3 cellular contexts compared by ENCODE assay signal in the genomic region with DNA sequence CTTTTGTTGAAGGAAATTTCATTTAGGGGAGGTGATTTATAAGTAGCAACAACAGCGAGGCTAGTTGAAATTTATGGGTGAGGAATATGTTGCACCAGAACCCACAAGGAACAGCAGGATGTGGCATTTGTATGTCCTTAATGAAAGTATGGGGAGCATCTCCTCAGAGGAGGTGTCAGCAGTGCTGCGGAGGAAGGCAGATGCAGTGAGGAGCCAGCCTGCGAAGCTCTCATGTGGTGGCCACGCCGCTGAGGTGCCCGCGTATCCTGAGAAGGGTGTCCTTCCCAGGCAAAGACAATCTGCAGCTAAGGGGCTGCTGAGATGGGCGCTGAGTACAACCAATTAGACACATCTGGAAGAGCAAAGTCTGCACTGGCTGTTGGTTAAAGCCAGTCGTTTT.
DNase-seq lines count a peak whose midpoint lies in the region; ATAC-seq, FAIRE-seq and TF ChIP-seq lines count a peak whose summit lies in the region.
"Not testable (repeated sequence)": the region's sequence is repeated elsewhere in the genome, so short reads cannot be mapped to it uniquely, and the experiment has no call there.

No MANE protein-coding gene starts in this region.

- not testable (repeated sequence) for H2AFZ ChIP-seq in DND-41 (ENCODE audit: low read depth, low read length)

- not testable (repeated sequence) for TF ChIP-seq CTCF in DND-41 (IDR thresholded peaks at IDR 0.05; ENCODE audit: borderline replicate concordance, extremely low read depth, low read length, poor library complexity, severe bottlenecking); bronchial epithelial cell (IDR thresholded peaks at IDR 0.05; ENCODE audit: insufficient read depth, low read length, severe bottlenecking)

- H3K4me1 Mint-ChIP-seq in activated naive CD8-positive, alpha-beta T cell treated with anti-CD3 and anti-CD28 coated beads, Interleukin-2, amount 10 ng/mL, durations not matched to agents 7 days and 5 days: not testable (repeated sequence)

- not testable (repeated sequence) for H3K27me3 ChIP-seq in DND-41 (ENCODE audit: insufficient read depth, low read length, poor library complexity); bronchial epithelial cell (ENCODE audit: control insufficient read depth, insufficient read depth, low read length)

- not testable (repeated sequence) for DNase-seq in DND-41; activated naive CD8-positive, alpha-beta T cell treated with anti-CD3 and anti-CD28 coated beads, Interleukin-2, amount 10 ng/mL, durations not matched to agents 7 days and 5 days; bronchial epithelial cell (ENCODE audit: low read depth)

- not testable (repeated sequence) for H3K27ac Mint-ChIP-seq in activated naive CD8-positive, alpha-beta T cell treated with anti-CD3 and anti-CD28 coated beads, Interleukin-2, amount 10 ng/mL, durations not matched to agents 7 days and 5 days

- H3K4me1 ChIP-seq in DND-41 (ENCODE audit: insufficient read depth, low read length): not testable (repeated sequence)

- not testable (repeated sequence) for H3K4me3 Mint-ChIP-seq in activated naive CD8-positive, alpha-beta T cell treated with anti-CD3 and anti-CD28 coated beads, Interleukin-2, amount 10 ng/mL, durations not matched to agents 7 days and 5 days

- not testable (repeated sequence) for H4K20me1 ChIP-seq in DND-41 (ENCODE audit: insufficient read depth, low read length)

- not testable (repeated sequence) for H3K36me3 ChIP-seq in DND-41 (ENCODE audit: insufficient read depth, low read length); bronchial epithelial cell (ENCODE audit: control insufficient read depth, insufficient read depth, low read length)

- not testable (repeated sequence) for H3K27ac ChIP-seq in DND-41 (ENCODE audit: low read length)

- H3K9me3 ChIP-seq in DND-41 (ENCODE audit: insufficient read depth, low read length, severe bottlenecking): not testable (repeated sequence)

- H3K9me3 Mint-ChIP-seq in activated naive CD8-positive, alpha-beta T cell treated with anti-CD3 and anti-CD28 coated beads, Interleukin-2, amount 10 ng/mL, durations not matched to agents 7 days and 5 days: not testable (repeated sequence)

- H3K9ac ChIP-seq in DND-41 (ENCODE audit: low read depth, low read length): not testable (repeated sequence)

- not testable (repeated sequence) for H3K4me3 ChIP-seq in DND-41 (ENCODE audit: low read depth in 1 of 2, low read length in 2 of 2); bronchial epithelial cell (ENCODE audit: low read depth, low read length)

- H3K4me2 ChIP-seq in DND-41 (ENCODE audit: insufficient read depth, low read length): not testable (repeated sequence)

- POLR2A ChIA-PET in activated naive CD8-positive, alpha-beta T cell treated with anti-CD3 and anti-CD28 coated beads, Interleukin-2, amount 10 ng/mL, durations not matched to agents 7 days and 5 days (lab: Charles Lee): not testable (repeated sequence)

- H3K36me3 Mint-ChIP-seq in activated naive CD8-positive, alpha-beta T cell treated with anti-CD3 and anti-CD28 coated beads, Interleukin-2, amount 10 ng/mL, durations not matched to agents 7 days and 5 days: not testable (repeated sequence)

- peak; percentile 92 for ATAC-seq in DND-41 (ENCODE audit: insufficient read depth, low read depth)
- peak; percentile 42 for ATAC-seq in activated naive CD8-positive, alpha-beta T cell treated with anti-CD3 and anti-CD28 coated beads, Interleukin-2, amount 10 ng/mL, durations not matched to agents 7 days and 5 days (ENCODE audit: low read depth)

- not testable (repeated sequence) for H3K79me2 ChIP-seq in DND-41 (ENCODE audit: insufficient read depth, low read length)

- peak; percentile 97 for FAIRE-seq in bronchial epithelial cell (lab: Jason Lieb, UNC)

- not testable (repeated sequence) for H3K27me3 Mint-ChIP-seq in activated naive CD8-positive, alpha-beta T cell treated with anti-CD3 and anti-CD28 coated beads, Interleukin-2, amount 10 ng/mL, durations not matched to agents 7 days and 5 days
